Comparison of ENCODE assay signal across 23 cellular contexts in the genomic region with DNA sequence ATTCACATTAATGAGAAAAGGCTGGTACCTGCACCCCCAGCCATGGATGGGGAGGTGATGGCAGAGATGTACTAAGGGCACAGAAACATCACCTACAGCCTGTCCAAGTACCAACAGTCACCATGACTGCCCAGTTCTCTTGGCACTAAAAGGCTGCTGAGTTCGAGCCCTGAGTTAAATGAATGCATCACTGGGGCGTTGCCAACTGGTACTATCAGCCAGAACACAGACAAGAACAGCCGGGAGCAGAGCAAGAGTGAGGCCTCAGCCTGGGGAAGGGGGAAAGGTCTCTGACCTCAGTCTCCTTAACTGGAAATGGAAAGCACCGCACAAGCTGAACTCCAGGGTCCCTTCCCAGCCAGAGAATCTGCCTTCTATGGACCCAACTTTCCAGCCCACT.
A peak's percentile ranks its signal among the peaks of the same experiment; 100 is the strongest.
DNase-seq lines count a peak whose midpoint lies in the region; ATAC-seq, FAIRE-seq and TF ChIP-seq lines count a peak whose summit lies in the region.
"Had no signal": no experiment of that assay in that cellular context is flagged by ENCODE, and none has a peak within 500 bp of the region (broad histone marks: within the 10 kb centered on the region; RNA-seq: fewer than 3 reads in every experiment).

No MANE protein-coding gene starts in this region.

- H3K9ac ChIP-seq in kidney (ENCODE audit: low read length in 2 of 2), result no peak overlapping the region

- H3K27ac ChIP-seq in kidney (ENCODE audit: low read depth in 2 of 2, low read length in 2 of 2), result no peak overlapping the region
- H3K27ac ChIP-seq: spleen, WERI-Rb-1 had no signal

- DNase-seq in DMS 273 (lab: John Stamatoyannopoulos, UW; ENCODE audit: unreplicated experiment), result peak; percentile 76
- DNase-seq in MG63, result peak; percentile 58
- peak; percentile 20 for DNase-seq in astrocyte of the hippocampus (ENCODE audit: low read depth, low spot score)
- DNase-seq in left ventricle myocardium superior, result peak; percentile 53
- no peak for DNase-seq in GDM1 (lab: John Stamatoyannopoulos, UW)
- no peak for DNase-seq in T-helper 2 cell
- DNase-seq in stimulated activated CD4-positive, alpha-beta T cell treated with anti-CD3 and anti-CD28 coated beads, Interleukin-2, amount 100 ng/mL, for 48 hours, result no peak
- DNase-seq in kidney, result no peak
- DNase-seq: activated CD4-positive, alpha-beta T cell treated with anti-CD3 and anti-CD28 coated beads, Interleukin-2, amount 10 ng/mL, durations not matched to agents 24 days and 14 days; activated CD8-positive, alpha-beta memory T cell treated with anti-CD3 and anti-CD28 coated beads, Interleukin-2, amount 10 ng/mL, durations not matched to agents 7 days and 5 days; activated naive CD4-positive, alpha-beta T cell treated with anti-CD3 and anti-CD28 coated beads, Interleukin-2, amount 10 ng/mL, durations not matched to agents 7 days and 5 days; Calu3; EL; midbrain; natural killer cell; NCI-H1436 treated with DMSO at 0.1 percent for 48 hours; NCI-H524 treated with DMSO at 0.1 percent for 48 hours; spleen; stimulated activated CD4-positive, alpha-beta T cell treated with anti-CD3 and anti-CD28 coated beads, Interleukin-4, amount 100 ng/mL, for 1 hour; WERI-Rb-1 had no signal

- FAIRE-seq in kidney (lab: Jason Lieb, UNC), result no peak
- FAIRE-seq: RCC 7860 had no signal

- no peak for TF ChIP-seq CTCF in kidney (IDR thresholded peaks at IDR 0.05; ENCODE audit: borderline replicate concordance, extremely low read depth, insufficient read depth)

- H3K4me1 ChIP-seq in kidney (ENCODE audit: control insufficient read depth in 1 of 2, insufficient read depth in 1 of 2, low read depth in 1 of 2, low read length in 2 of 2), result no peaks in the 10 kb centered on the region

- H3K36me3 ChIP-seq in MG63 (no peaks in the 10 kb centered on the region), kidney (ENCODE audit: control insufficient read depth in 1 of 2, insufficient read depth in 2 of 2, low read length in 2 of 2) (no peaks in the 10 kb centered on the region)
- H3K36me3 ChIP-seq: spleen, WERI-Rb-1 had no signal

- intact Hi-C loops in left ventricle myocardium superior (cut with micrococcal nuclease), result no loop called here
- intact Hi-C loops in kidney (cut with DNase I), result no loop called here

- peak; percentile 83 for ATAC-seq in left ventricle myocardium superior
- ATAC-seq: activated CD8-positive, alpha-beta memory T cell treated with anti-CD3 and anti-CD28 coated beads, Interleukin-2, amount 10 ng/mL, durations not matched to agents 7 days and 5 days; left lobe of liver; natural killer cell; stimulated activated memory B cell treated with anti-CD40 and anti-IgM and Interleukin-4, amounts not matched to agents 10 μg/mL and 1 μg/mL and 100 μg/mL, for 72 hours had no signal

- H3K9me3 ChIP-seq in MG63 (no peaks in the 10 kb centered on the region), kidney (ENCODE audit: control insufficient read depth in 1 of 2, low read length in 2 of 2) (no peaks in the 10 kb centered on the region)
- H3K9me3 ChIP-seq: spleen had no signal

- H3K4me3 ChIP-seq in MG63 (no peak overlapping the region), kidney (ENCODE audit: low read length in 2 of 2) (no peak overlapping the region)
- H3K4me3 ChIP-seq: spleen had no signal

- H3K27me3 ChIP-seq in MG63, result no peaks in the 10 kb centered on the region

Comparison
In these comparisons a context has a peak if more than half of its experiments do, and no peak if none do; other contexts are left out.
1. DNase-seq: peak in DMS 273 (single experiment), MG63 (single experiment), astrocyte of the hippocampus (single experiment) and left ventricle myocardium superior (single experiment); none in GDM1 (single experiment), T-helper 2 cell (0 of 5), stimulated activated CD4-positive, alpha-beta T cell treated with anti-CD3 and anti-CD28 coated beads, Interleukin-2, amount 100 ng/mL, for 48 hours (0 of 2) and kidney (single experiment).